Comparison of ENCODE assay signal across 29 cellular contexts in the genomic region with DNA sequence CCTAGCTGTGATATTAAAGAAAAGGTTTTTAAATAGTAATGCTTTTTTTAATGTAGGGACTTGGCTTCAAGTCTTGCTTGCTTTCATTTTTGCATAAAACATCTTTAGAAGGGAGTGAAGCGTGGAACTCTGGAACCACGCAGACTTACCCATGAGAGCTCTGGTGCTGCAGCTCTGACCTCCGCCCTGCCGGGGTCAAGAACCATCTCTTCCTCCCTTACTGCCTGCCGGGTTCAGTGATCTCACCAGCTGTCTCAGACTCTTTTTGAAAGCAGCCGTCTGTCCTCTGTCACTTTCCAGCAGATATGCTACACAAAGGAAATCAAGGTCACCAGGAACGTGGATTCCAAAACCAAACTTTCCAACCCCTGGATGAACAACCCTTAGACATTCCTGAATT.
A peak's percentile ranks its signal among the peaks of the same experiment; 100 is the strongest.
DNase-seq lines count a peak whose midpoint lies in the region; ATAC-seq and TF ChIP-seq lines count a peak whose summit lies in the region.
"Had no signal": no experiment of that assay in that cellular context is flagged by ENCODE, and none has a peak within 500 bp of the region (broad histone marks: within the 10 kb centered on the region; RNA-seq: fewer than 3 reads in every experiment).

No MANE protein-coding gene starts in this region.

- H3K36me3 ChIP-seq in GM06990 (ENCODE audit: control insufficient read depth, insufficient read depth, low read length) (no peaks in the 10 kb centered on the region), Karpas-422 (ENCODE audit: insufficient read depth, low read length) (no peaks in the 10 kb centered on the region), mucosa of descending colon (ENCODE audit: low read depth) (no peaks in the 10 kb centered on the region), H7 (replicated peaks; ENCODE audit: control insufficient read depth, insufficient read depth, low read length) (no peaks in the 10 kb centered on the region)
- H3K36me3 ChIP-seq: BLaER1 treated with 17β-estradiol and CSF1 and Interleukin-3, amounts not matched to agents 10 nM and 100 nM; uterus; WERI-Rb-1 had no signal

- TF ChIP-seq CTCF in GM06990 (IDR thresholded peaks at IDR 0.05; ENCODE audit: insufficient read depth, low read length, poor library complexity, severe bottlenecking) (no peak), coronary artery (IDR thresholded peaks at IDR 0.05) (no peak), mucosa of descending colon (IDR thresholded peaks at IDR 0.05) (no peak)

- intact Hi-C loops in mucosa of descending colon (cut with DNase I, micrococcal nuclease), result no loop called here

- H3K27me3 ChIP-seq in GM06990 (replicated peaks; ENCODE audit: control insufficient read depth, insufficient read depth, low read length) (no peaks in the 10 kb centered on the region), Karpas-422 (ENCODE audit: low read length) (no peaks in the 10 kb centered on the region), H7 (ENCODE audit: control insufficient read depth, insufficient read depth, low read length) (no peaks in the 10 kb centered on the region)
- H3K27me3 ChIP-seq: BLaER1 treated with 17β-estradiol and CSF1 and Interleukin-3, amounts not matched to agents 10 nM and 100 nM; uterus had no signal

- peaks cover 48% of the 10 kb centered on the region for H3K4me1 ChIP-seq in Karpas-422 (ENCODE audit: low read length)
- H3K4me1 ChIP-seq in mucosa of descending colon (ENCODE audit: low read depth), result no peaks in the 10 kb centered on the region
- H3K4me1 ChIP-seq: Caco-2, uterus had no signal

- DNase-seq in GM06990 (ENCODE audit: extremely low read depth, insufficient read length), result no peak
- peak; percentile 70 for DNase-seq in Karpas-422
- DNase-seq in coronary artery (ENCODE audit: low spot score), result no peak
- peak in 2 of 3 donors; percentile 4 to 27 for DNase-seq in mucosa of descending colon
- DNase-seq in NCI-H2107 treated with DMSO at 0.1 percent for 48 hours (lab: John Stamatoyannopoulos, UW; ENCODE audit: unreplicated experiment), result no peak
- no peak for DNase-seq in H7
- DNase-seq: ACHN; activated CD4-positive, alpha-beta T cell treated with anti-CD3 and anti-CD28 coated beads, Interleukin-2, amount 10 ng/mL, durations not matched to agents 7 days and 5 days; activated CD8-positive, alpha-beta memory T cell treated with anti-CD3 and anti-CD28 coated beads, Interleukin-2, amount 10 ng/mL, durations not matched to agents 7 days and 5 days; activated naive CD4-positive, alpha-beta T cell treated with anti-CD3 and anti-CD28 coated beads for 36 hours; activated T-cell treated with anti-CD3 and anti-CD28 coated beads, Interleukin-2, amount 50 U/mL, for 72 hours; Caco-2; cortex of kidney; DMS79 treated with DMSO at 0.1 percent for 48 hours; islet precursor cell; KG1; MV-4-11; naive B cell; NCI-H187; retina; SK-N-SH; stimulated activated CD4-positive, alpha-beta T cell treated with anti-CD3 and anti-CD28 coated beads, Interleukin-2, amount 100 ng/mL, for 48 hours; uterus; WERI-Rb-1 had no signal

- peak overlapping the region; percentile 1; the same call in 1 of the 2 replicates for H3K9ac ChIP-seq in Karpas-422 (ENCODE audit: low read length)
- H3K9ac ChIP-seq: BLaER1 treated with 17β-estradiol and CSF1 and Interleukin-3, amounts not matched to agents 10 nM and 100 nM; SK-N-SH had no signal

- H3K9me3 ChIP-seq in Karpas-422 (ENCODE audit: low read length), result no peaks in the 10 kb centered on the region
- no peaks in the 10 kb centered on the region for H3K9me3 ChIP-seq in mucosa of descending colon
- H3K9me3 ChIP-seq: BLaER1 treated with 17β-estradiol and CSF1 and Interleukin-3, amounts not matched to agents 10 nM and 100 nM; Caco-2; SK-N-SH; uterus had no signal

- H3K79me2 ChIP-seq in Karpas-422 (ENCODE audit: low read length), result no peaks in the 10 kb centered on the region

- peak overlapping the region; percentile 28 for H3K4me2 ChIP-seq in Karpas-422 (ENCODE audit: low read depth, low read length, poor library complexity, severe bottlenecking)
- H3K4me2 ChIP-seq: SK-N-SH had no signal

- no peak overlapping the region for H2AFZ ChIP-seq in Karpas-422 (ENCODE audit: low read length)

- H3K27ac ChIP-seq in Karpas-422 (ENCODE audit: low read length) (peak overlapping the region; percentile 60; the same call in 1 of the 2 replicates), coronary artery (no peak overlapping the region)
- H3K27ac ChIP-seq: BLaER1 treated with 17β-estradiol and CSF1 and Interleukin-3, amounts not matched to agents 10 nM and 100 nM; RWPE1; uterus; WERI-Rb-1 had no signal

- H3K9me2 ChIP-seq in Karpas-422 (replicated peaks; ENCODE audit: insufficient read depth, low read length), result no peaks in the 10 kb centered on the region; the same call in 1 of the 2 replicates
- H3K9me2 ChIP-seq: SK-N-SH had no signal

- H4K20me1 ChIP-seq in Karpas-422 (ENCODE audit: insufficient read depth, low read depth, low read length), result no peaks in the 10 kb centered on the region
- H4K20me1 ChIP-seq: BLaER1 treated with 17β-estradiol and CSF1 and Interleukin-3, amounts not matched to agents 10 nM and 100 nM had no signal

- H3K4me3 ChIP-seq in GM06990 (replicated peaks; ENCODE audit: low read depth, low read length) (peak overlapping the region; percentile 20; the same call in 1 of the 2 replicates), Karpas-422 (ENCODE audit: low read length) (peak overlapping the region; percentile 12; the same call in 1 of the 2 replicates), coronary artery (peak overlapping the region; percentile 27), mucosa of descending colon (no peak overlapping the region), H7 (ENCODE audit: insufficient read depth, low read depth, low read length) (no peak overlapping the region)
- H3K4me3 ChIP-seq: BLaER1 treated with 17β-estradiol and CSF1 and Interleukin-3, amounts not matched to agents 10 nM and 100 nM had no signal

- no peak for ATAC-seq in mucosa of descending colon
- ATAC-seq in HG03196 (IDR thresholded peaks at IDR 0.05; ENCODE audit: unreplicated experiment), result no peak
- ATAC-seq in HG03097 (IDR thresholded peaks at IDR 0.05; ENCODE audit: low FRiP score, unreplicated experiment), result no peak
- ATAC-seq: activated CD8-positive, alpha-beta memory T cell treated with anti-CD3 and anti-CD28 coated beads, Interleukin-2, amount 10 ng/mL, durations not matched to agents 7 days and 5 days; activated T-cell treated with anti-CD3 and anti-CD28 coated beads, Interleukin-2, amount 50 U/mL, for 72 hours; stimulated activated effector memory CD8-positive, alpha-beta T cell treated with anti-CD3 and anti-CD28 coated beads, Interleukin-12 subunit alpha, Interleukin-12 subunit beta, amount 100 ng/mL, for 72 hours had no signal

Comparison
In these comparisons a context has a peak if more than half of its experiments do, and no peak if none do; other contexts are left out.
1. DNase-seq: peak in Karpas-422 (single experiment) and mucosa of descending colon (2 of 3); none in GM06990 (single experiment), coronary artery (single experiment), NCI-H2107 treated with DMSO at 0.1 percent for 48 hours (single experiment) and H7 (single experiment).
2. H3K4me3 ChIP-seq: peak in GM06990 (single experiment), Karpas-422 (single experiment) and coronary artery (single experiment); none in mucosa of descending colon (single experiment) and H7 (single experiment).